ENCODE assay signal across 8 cellular contexts in genomic region chr7:45088821-45089313, GRCh38. TPM values are rescaled to one million over a fixed set of nuclear protein-coding genes. Genes with fewer than 3 reads are reported as not detected.
DNase-seq lines count a peak whose midpoint lies in the region; ATAC-seq and TF ChIP-seq lines count a peak whose summit lies in the region.

NACAD (minus strand) TSS chr7:45088969; CDS start chr7:45088894, 75 bp downstream.

- no peak for TF ChIP-seq CTCF in fibroblast of mammary gland (conservative IDR thresholded peaks at IDR 0.05; ENCODE audit: control insufficient read depth, insufficient read depth, low read depth, low read length)

- peaks cover 6% of the 10 kb centered on the region for H3K9me3 Mint-ChIP-seq in activated CD4-positive, alpha-beta memory T cell treated with anti-CD3 and anti-CD28 coated beads for 36 hours
- peaks cover 0 to 13% (median 11%) of the 10 kb centered on the region in 7 donors for H3K9me3 Mint-ChIP-seq in naive B cell

- peak; percentile 13 for DNase-seq in activated naive CD4-positive, alpha-beta T cell treated with Interleukin-2 at 50 U/mL for 16 hours
- DNase-seq in activated naive CD4-positive, alpha-beta T cell (lab: John Stamatoyannopoulos, UW): no peak
- DNase-seq in activated CD4-positive, alpha-beta memory T cell treated with anti-CD3 and anti-CD28 coated beads for 36 hours: no peak
- DNase-seq in fibroblast of mammary gland (ENCODE audit: low read depth) (no peak), naive B cell (peak; percentile 25), NCI-H187 treated with DMSO at 0.1 percent for 48 hours (lab: John Stamatoyannopoulos, UW) (no peak)

- H3K27ac Mint-ChIP-seq in activated CD4-positive, alpha-beta memory T cell treated with anti-CD3 and anti-CD28 coated beads for 36 hours: no peak within 1 kb of the TSS
- peak within 1 kb of the TSS in 5 of 6 donors; percentile 16 to 86 (median 76) for H3K27ac Mint-ChIP-seq in naive B cell

- H3K27me3 Mint-ChIP-seq in activated CD4-positive, alpha-beta memory T cell treated with anti-CD3 and anti-CD28 coated beads for 36 hours: peaks cover 13% of the 10 kb centered on the region
- peaks cover 6 to 23% (median 7%) of the 10 kb centered on the region in 3 donors for H3K27me3 Mint-ChIP-seq in naive B cell

- no peaks in the 10 kb centered on the region for H3K36me3 Mint-ChIP-seq in activated CD4-positive, alpha-beta memory T cell treated with anti-CD3 and anti-CD28 coated beads for 36 hours
- no peaks in the 10 kb centered on the region for H3K36me3 Mint-ChIP-seq in naive B cell

- H3K4me3 ChIP-seq in fibroblast of mammary gland (ENCODE audit: control insufficient read depth, low read depth, low read length): peak within 1 kb of the TSS; percentile 52

- CTCF ChIA-PET in activated CD4-positive, alpha-beta memory T cell treated with anti-CD3 and anti-CD28 coated beads for 36 hours (lab: Charles Lee): interaction anchor here (1.0 kb wide), 1 partner anchor 47 kb away, joined by 3 read pairs; no protein-coding TSS in a partner anchor

- intact Hi-C loops in activated CD4-positive, alpha-beta memory T cell treated with anti-CD3 and anti-CD28 coated beads for 36 hours (cut with micrococcal nuclease): no loop called here

- H3K4me3 Mint-ChIP-seq in activated CD4-positive, alpha-beta memory T cell treated with anti-CD3 and anti-CD28 coated beads for 36 hours: peak within 1 kb of the TSS; percentile 70
- peak within 1 kb of the TSS; percentile 74 to 89 (median 78) for H3K4me3 Mint-ChIP-seq in naive B cell

- ATAC-seq in naive B cell (ENCODE audit: low read depth in 2 of 2) (peak; percentile 71 to 73), GM18498 (IDR thresholded peaks at IDR 0.05; ENCODE audit: unreplicated experiment) (no peak), HG03280 (IDR thresholded peaks at IDR 0.05; ENCODE audit: unreplicated experiment) (no peak)

- peaks cover 7% of the 10 kb centered on the region for H3K4me1 Mint-ChIP-seq in activated CD4-positive, alpha-beta memory T cell treated with anti-CD3 and anti-CD28 coated beads for 36 hours (ENCODE audit: low read depth)
- H3K4me1 Mint-ChIP-seq in naive B cell: peaks cover 8 to 14% (median 9%) of the 10 kb centered on the region in 3 donors

- POLR2A ChIA-PET in activated CD4-positive, alpha-beta memory T cell treated with anti-CD3 and anti-CD28 coated beads for 36 hours (lab: Charles Lee): no interaction called here

RNA-seq across cellular contexts. Expression of gene NACAD, which starts in this region (rescaled TPM):
- total RNA-seq in activated CD4-positive, alpha-beta memory T cell treated with anti-CD3 and anti-CD28 coated beads for 36 hours: under 1 TPM; 0.10 to 0.21 TPM
- not detected for polyA plus RNA-seq in naive B cell (ENCODE audit: low read depth in 6 of 6)

Comparison
In these comparisons a context has a peak if more than half of its experiments do, and no peak if none do; other contexts are left out.
1. Peak in DNase-seq and ATAC-seq in naive B cell; RNA of the gene not detected or under 1 TPM.